8 cellular contexts compared by ENCODE assay signal in the genomic region with DNA sequence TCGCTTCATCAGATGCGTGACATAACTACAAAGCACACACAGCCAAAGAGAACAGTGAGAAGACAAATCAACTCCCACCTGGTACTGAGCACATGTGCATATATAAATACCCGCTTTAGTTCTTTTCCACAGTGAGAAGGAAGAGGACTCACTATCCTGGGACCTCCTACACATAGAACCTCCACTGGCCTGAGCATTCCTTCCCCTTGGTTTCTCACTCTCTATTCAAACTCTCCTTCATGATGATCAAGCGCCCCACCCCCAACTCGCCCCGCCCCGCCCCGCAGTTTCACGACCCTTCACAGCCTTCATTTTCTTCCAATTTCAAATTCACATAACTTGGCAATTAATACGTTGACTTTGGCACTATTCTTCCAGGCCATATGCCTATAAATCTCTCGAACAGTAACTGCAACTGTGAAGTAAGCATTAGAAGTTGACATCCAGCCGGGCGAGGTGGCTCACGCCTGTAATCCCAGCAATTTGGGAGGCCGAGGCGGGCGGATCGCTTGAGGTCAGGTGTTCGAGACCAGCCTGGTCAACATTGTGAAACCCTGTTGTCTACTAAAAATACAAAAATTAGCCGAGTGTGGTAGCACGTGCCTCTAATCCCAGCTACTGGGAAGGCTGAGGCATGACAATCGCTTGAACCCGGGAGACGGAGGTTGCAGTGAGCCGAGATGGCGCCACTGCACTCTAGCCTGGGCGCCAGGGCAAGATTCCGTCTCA. TPM values are rescaled to one million over a fixed set of nuclear protein-coding genes. Genes with fewer than 3 reads are reported as not detected.
A peak's percentile ranks its signal among the peaks of the same experiment; 100 is the strongest.
DNase-seq lines count a peak whose midpoint lies in the region; ATAC-seq and TF ChIP-seq lines count a peak whose summit lies in the region.

No MANE protein-coding gene starts in this region.

- H3K36me3 ChIP-seq in A673 (ENCODE audit: insufficient read depth, low read length, poor library complexity, severe bottlenecking) (peaks cover 54% of the 10 kb centered on the region), KOPT-K1 (ENCODE audit: insufficient read depth, low read length) (peaks cover 51% of the 10 kb centered on the region), mucosa of rectum (ENCODE audit: control insufficient read depth in 2 of 2, insufficient read depth in 2 of 2, low read length in 2 of 2) (peaks cover 29 to 36% of the 10 kb centered on the region in 2 donors)

- intact Hi-C loops in A673 (cut with micrococcal nuclease; ENCODE audit: unreplicated experiment): no loop called here

- CTCF ChIA-PET in A673 (lab: Charles Lee): no interaction called here
- CTCF ChIA-PET in GM10248 (lab: Yijun Ruan, JAX): interaction anchor here (0.6 to 6.2 kb wide), 9 partner anchors 9 to 461 kb away, joined by 3 to 76 read pairs (median 4); a partner anchor contains a TSS

- peak overlapping the region; percentile 88 to 94 for H3K9ac ChIP-seq in mucosa of rectum (ENCODE audit: low read depth in 1 of 2, low read length in 2 of 2)

- no peaks in the 10 kb centered on the region for H3K27me3 ChIP-seq in A673 (replicated peaks; ENCODE audit: insufficient read depth, low read depth, low read length, poor library complexity)
- no peaks in the 10 kb centered on the region for H3K27me3 ChIP-seq in mucosa of rectum (ENCODE audit: control insufficient read depth in 2 of 2, insufficient read depth in 2 of 2, low read length in 2 of 2)

- POLR2A ChIA-PET in A673 (lab: Charles Lee; ENCODE audit: low non-redundant PET): no interaction called here
- POLR2A ChIA-PET in GM10248 (lab: Yijun Ruan, JAX): interaction anchor here (0.6 kb wide), 1 partner anchor 1159 kb away, joined by 3 read pairs; no protein-coding TSS in a partner anchor

- H3K4me1 ChIP-seq in A673 (ENCODE audit: insufficient read depth, low read length, poor library complexity, severe bottlenecking): peaks cover 15% of the 10 kb centered on the region
- H3K4me1 ChIP-seq in mucosa of rectum (ENCODE audit: control insufficient read depth in 2 of 2, insufficient read depth in 2 of 2, low read length in 2 of 2): peaks cover 5 to 14% of the 10 kb centered on the region in 2 donors

- peak overlapping the region; percentile 76 for H3K4me3 ChIP-seq in A673 (ENCODE audit: low read depth, low read length, poor library complexity, severe bottlenecking)
- H3K4me3 ChIP-seq in cardiac fibroblast (replicated peaks in 1 of 2; ENCODE audit: low read depth in 2 of 2, low read length in 2 of 2): peak overlapping the region; percentile 97 to 98
- peak overlapping the region; percentile 78 to 84 for H3K4me3 ChIP-seq in mucosa of rectum (ENCODE audit: low read length in 2 of 2)

- no peak for TF ChIP-seq CTCF in A673 (conservative IDR thresholded peaks at IDR 0.05; ENCODE audit: low read depth, low read length)
- TF ChIP-seq CTCF in cardiac fibroblast (IDR thresholded peaks at IDR 0.05; ENCODE audit: low read depth, low read length): no peak
- no peak for TF ChIP-seq CTCF in GM10248 (IDR thresholded peaks at IDR 0.05; ENCODE audit: control extremely low read depth, extremely low read depth, low read depth, missing control alignments)

- TSS peak; percentile 59 for BruUV-seq in A673 (replicated peaks; lab: Mats Ljungman, UMichigan)

- DNase-seq in A673 (ENCODE audit: low spot score): peak; percentile 29
- DNase-seq in cardiac fibroblast (ENCODE audit: low read depth in 2 of 2): peak in 1 of 2 donors; percentile 53
- no peak for DNase-seq in NCI-H526 (lab: John Stamatoyannopoulos, UW)
- no peak for DNase-seq in GM10248 (ENCODE audit: extremely low spot score)
- no peak for DNase-seq in central memory CD4-positive, alpha-beta T cell

- H3K9me3 ChIP-seq in A673 (ENCODE audit: low read depth, low read length, poor library complexity, severe bottlenecking) (no peaks in the 10 kb centered on the region), KOPT-K1 (ENCODE audit: insufficient read depth, low read length, poor library complexity, severe bottlenecking) (no peaks in the 10 kb centered on the region), mucosa of rectum (ENCODE audit: control insufficient read depth in 2 of 2, low read length in 2 of 2) (no peaks in the 10 kb centered on the region)

- no peak for ATAC-seq in GM18868 (IDR thresholded peaks at IDR 0.05; ENCODE audit: unreplicated experiment)

- H3K27ac ChIP-seq in A673 (ENCODE audit: low read depth, low read length, poor library complexity, severe bottlenecking) (peak overlapping the region; percentile 91), KOPT-K1 (ENCODE audit: low read depth, low read length, poor library complexity, severe bottlenecking) (peak overlapping the region; percentile 79), mucosa of rectum (ENCODE audit: low read depth in 2 of 2, low read length in 2 of 2) (peak overlapping the region in 1 of 2 donors; percentile 83)

RNA-seq across cellular contexts. Expression of a gene that starts 1.1 kb away (rescaled TPM):
- 1,732 and 1,749 TPM in 2 replicates for total RNA-seq in A673 (2021)
